ENCODE assay signal across 32 cellular contexts in the genomic region with DNA sequence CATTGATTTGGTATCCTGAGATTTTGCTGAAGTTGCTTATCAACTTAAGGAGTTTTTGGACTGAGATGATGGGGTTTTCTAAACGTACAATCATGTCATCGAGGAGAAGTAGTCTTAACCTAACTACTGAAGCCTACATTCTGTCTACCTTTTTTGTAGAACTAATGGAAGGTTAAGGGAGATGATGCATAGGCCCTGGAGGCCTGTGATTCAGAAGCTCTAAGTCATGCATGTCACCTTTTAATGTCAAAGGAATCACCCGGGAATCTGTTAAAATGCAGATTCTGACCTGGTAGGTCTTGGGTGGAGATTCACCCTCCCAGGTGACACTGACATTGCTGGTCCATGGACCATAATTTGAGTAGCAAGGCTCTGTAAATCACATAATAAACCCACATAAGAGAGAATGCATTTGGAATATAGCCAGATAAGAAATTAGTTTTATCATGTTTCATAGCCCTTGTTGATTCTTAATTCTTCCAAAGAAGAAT.
"Had no signal": no experiment of that assay in that cellular context is flagged by ENCODE, and none has a peak within 500 bp of the region (broad histone marks: within the 10 kb centered on the region; RNA-seq: fewer than 3 reads in every experiment).

No MANE protein-coding gene starts in this region.

- H3K27me3 ChIP-seq: gastrocnemius medialis, hepatocyte, neutrophil, sigmoid colon, uterus had no signal

- H2AFZ ChIP-seq: hepatocyte had no signal

- H3K4me3 ChIP-seq: gastrocnemius medialis, hepatocyte, sigmoid colon, uterus had no signal

- H3K27me3 Mint-ChIP-seq: activated CD4-positive, alpha-beta memory T cell treated with anti-CD3 and anti-CD28 coated beads for 36 hours; dendritic cell treated with granulocyte-macrophage colony-stimulating factor and Interleukin-4, amounts not matched to agents 40 ng/mL and 50 ng/mL, for 4 days; stimulated activated memory B cell treated with anti-CD40 and anti-IgM and Interleukin-4, amounts not matched to agents 10 μg/mL and 1 μg/mL and 100 μg/mL, for 72 hours; stimulated activated naive CD8-positive, alpha-beta T cell treated with anti-CD3 and anti-CD28 coated beads, Interleukin-15, amount 100 ng/mL, for 72 hours; type B pancreatic cell had no signal

- H3K27ac Mint-ChIP-seq: activated CD4-positive, alpha-beta memory T cell treated with anti-CD3 and anti-CD28 coated beads for 36 hours; activated T-helper 1 cell treated with anti-CD3 and anti-CD28 coated beads, Interleukin-12 subunit alpha, Interleukin-12 subunit beta, Interleukin-2, Interleukin-4 antibody, amounts not matched to agents 30 ng/mL and 10 ng/mL and 1 ng/mL, durations not matched to agents 14 hours and 24 hours and 36 hours; dendritic cell treated with granulocyte-macrophage colony-stimulating factor and Interleukin-4, amounts not matched to agents 40 ng/mL and 50 ng/mL, for 4 days; endodermal cell; nephron; stimulated activated memory B cell treated with anti-CD40 and anti-IgM and Interleukin-4, amounts not matched to agents 10 μg/mL and 1 μg/mL and 100 μg/mL, for 72 hours; stimulated activated naive CD8-positive, alpha-beta T cell treated with anti-CD3 and anti-CD28 coated beads, Interleukin-15, amount 100 ng/mL, for 72 hours; T-helper 1 cell treated with Interleukin-12 subunit alpha and Interleukin-12 subunit beta and Interleukin-4 antibody, amounts not matched to agents 30 μg/mL and 1 μg/mL, for 36 hours; type B pancreatic cell had no signal

- H3K4me2 ChIP-seq: hepatocyte had no signal

- H3K79me2 ChIP-seq: hepatocyte had no signal

- H3K9me3 ChIP-seq: gastrocnemius medialis, neutrophil, sigmoid colon, uterus had no signal

- DNase-seq: activated CD4-positive, alpha-beta memory T cell treated with anti-CD3 and anti-CD28 coated beads for 36 hours; activated CD4-positive, alpha-beta T cell treated with anti-CD3 and anti-CD28 coated beads for 48 hours; activated CD8-positive, alpha-beta memory T cell treated with anti-CD3 and anti-CD28 coated beads, Interleukin-2, amount 50 U/mL, for 4 hours; activated effector memory CD4-positive, alpha-beta T cell treated with anti-CD3 and anti-CD28 coated beads, Interleukin-2, amount 50 U/mL, for 16 hours; activated naive CD4-positive, alpha-beta T cell treated with anti-CD3 and anti-CD28 coated beads, Interleukin-2, amount 50 U/mL, for 16 hours; activated T-cell treated with anti-CD3 and anti-CD28 coated beads, Interleukin-2, amount 50 U/mL, for 1 hour; amniotic stem cell; central memory CD4-positive, alpha-beta T cell; endodermal cell; gastrocnemius medialis; islet precursor cell; left cardiac atrium; left ventricle myocardium superior; retina; sigmoid colon; small intestine; stimulated activated CD4-positive, alpha-beta T cell treated with anti-CD3 and anti-CD28 coated beads, Interleukin-1b, Interleukin-23, amount 100 ng/mL, for 48 hours; stimulated activated CD4-positive, alpha-beta T cell treated with anti-CD3 and anti-CD28 coated beads, Interleukin-4, amount 100 ng/mL, for 4 hours; stimulated activated CD8-positive, alpha-beta memory T cell treated with anti-CD3 and anti-CD28 coated beads, Interleukin-4, amount 100 ng/mL, for 48 hours; stimulated activated naive CD8-positive, alpha-beta T cell treated with anti-CD3 and anti-CD28 coated beads, Interleukin-15, amount 100 ng/mL, for 72 hours; substantia nigra; T-helper 9 cell; uterus; WERI-Rb-1 had no signal

- H3K4me1 Mint-ChIP-seq: endodermal cell; nephron; stimulated activated memory B cell treated with anti-CD40 and anti-IgM and Interleukin-4, amounts not matched to agents 10 μg/mL and 1 μg/mL and 100 μg/mL, for 72 hours; stimulated activated naive CD8-positive, alpha-beta T cell treated with anti-CD3 and anti-CD28 coated beads, Interleukin-15, amount 100 ng/mL, for 72 hours had no signal

- H3K27ac ChIP-seq: gastrocnemius medialis, hepatocyte, neutrophil, sigmoid colon, uterus, WERI-Rb-1 had no signal

- H3K9me3 Mint-ChIP-seq: activated T-helper 1 cell treated with anti-CD3 and anti-CD28 coated beads, Interleukin-12 subunit alpha, Interleukin-12 subunit beta, Interleukin-2, Interleukin-4 antibody, amounts not matched to agents 30 ng/mL and 10 ng/mL and 1 ng/mL, durations not matched to agents 14 hours and 24 hours and 36 hours; dendritic cell treated with granulocyte-macrophage colony-stimulating factor and Interleukin-4, amounts not matched to agents 40 ng/mL and 50 ng/mL, for 4 days; T-helper 1 cell treated with Interleukin-12 subunit alpha and Interleukin-12 subunit beta and Interleukin-4 antibody, amounts not matched to agents 30 μg/mL and 1 μg/mL, for 36 hours; type B pancreatic cell had no signal

- H3K36me3 ChIP-seq: uterus had no signal

- H3K4me1 ChIP-seq: sigmoid colon, uterus had no signal

- H3K4me3 Mint-ChIP-seq: activated CD4-positive, alpha-beta memory T cell treated with anti-CD3 and anti-CD28 coated beads for 36 hours; activated T-helper 1 cell treated with anti-CD3 and anti-CD28 coated beads, Interleukin-12 subunit alpha, Interleukin-12 subunit beta, Interleukin-2, Interleukin-4 antibody, amounts not matched to agents 30 ng/mL and 10 ng/mL and 1 ng/mL, durations not matched to agents 14 hours and 24 hours and 36 hours; dendritic cell treated with granulocyte-macrophage colony-stimulating factor and Interleukin-4, amounts not matched to agents 40 ng/mL and 50 ng/mL, for 4 days; endodermal cell; nephron; stimulated activated memory B cell treated with anti-CD40 and anti-IgM and Interleukin-4, amounts not matched to agents 10 μg/mL and 1 μg/mL and 100 μg/mL, for 72 hours; stimulated activated naive CD8-positive, alpha-beta T cell treated with anti-CD3 and anti-CD28 coated beads, Interleukin-15, amount 100 ng/mL, for 72 hours; T-helper 1 cell treated with Interleukin-12 subunit alpha and Interleukin-12 subunit beta and Interleukin-4 antibody, amounts not matched to agents 30 μg/mL and 1 μg/mL, for 36 hours; type B pancreatic cell had no signal
